In genomic region chr11:19785265-19785664, GRCh38 we compare ENCODE assay signal across 39 cellular contexts.
"Had no signal": no experiment of that assay in that cellular context is flagged by ENCODE, and none has a peak within 500 bp of the region (broad histone marks: within the 10 kb centered on the region; RNA-seq: fewer than 3 reads in every experiment).

No MANE protein-coding gene starts in this region.

- H3K27me3 ChIP-seq: brain microvascular endothelial cell, MG63, Peyer's patch, SJSA1 had no signal

- H3K9me3 ChIP-seq: MG63, Peyer's patch, SJSA1 had no signal

- ATAC-seq: activated CD8-positive, alpha-beta memory T cell treated with anti-CD3 and anti-CD28 coated beads, Interleukin-2, amount 10 ng/mL, durations not matched to agents 7 days and 5 days; activated T-cell treated with anti-CD3 and anti-CD28 coated beads, Interleukin-2, amount 50 U/mL, for 72 hours; activated T-helper 17 cell treated with anti-CD3 and anti-CD28 coated beads, Interleukin-2, amount 50 U/mL, for 72 hours; PC-3 had no signal

- DNase-seq: activated CD4-positive, alpha-beta memory T cell treated with anti-CD3 and anti-CD28 coated beads, Interleukin-2, amount 10 ng/mL, durations not matched to agents 7 days and 5 days; activated CD4-positive, alpha-beta T cell treated with anti-CD3 and anti-CD28 coated beads for 1 hour; activated CD4-positive, alpha-beta T cell treated with anti-CD3 and anti-CD28 coated beads for 48 hours; activated CD4-positive, CD25-positive, alpha-beta regulatory T cell; activated CD8-positive, alpha-beta memory T cell treated with anti-CD3 and anti-CD28 coated beads for 24 hours; activated CD8-positive, alpha-beta memory T cell treated with anti-CD3 and anti-CD28 coated beads, Interleukin-2, amount 10 ng/mL, durations not matched to agents 7 days and 5 days; activated effector memory CD4-positive, alpha-beta T cell treated with anti-CD3 and anti-CD28 coated beads, Interleukin-2, amount 50 U/mL, for 16 hours; activated naive CD4-positive, alpha-beta T cell; activated naive CD4-positive, alpha-beta T cell treated with anti-CD3 and anti-CD28 coated beads, Interleukin-2, amount 50 U/mL, for 16 hours; activated naive CD8-positive, alpha-beta T cell treated with anti-CD3 and anti-CD28 coated beads for 36 hours; activated T-cell treated with anti-CD3 and anti-CD28 coated beads, Interleukin-2, amount 50 U/mL, for 1 hour; activated T-cell treated with anti-CD3 and anti-CD28 coated beads, Interleukin-2, amount 50 U/mL, for 72 hours; amniotic stem cell; aorta; brain microvascular endothelial cell; central memory CD4-positive, alpha-beta T cell; Kasumi-1; KG1; MG63; NCI-H1092; NCI-H1436 treated with DMSO at 0.1 percent for 48 hours; NCI-H187 treated with DMSO at 0.1 percent for 48 hours; NCI-H2107; NCI-H226; NCI-H446 treated with DMSO at 0.1 percent for 48 hours; NCI-H69; NCI-H82; NK-92 treated with Interleukin-12 subunit alpha and Interleukin-12 subunit beta, amount 100 ng/mL, for 24 hours; PC-3; Peyer's patch; RPMI8226; SHP77 treated with DMSO at 0.1 percent for 48 hours; SW 1271; T-helper 1 cell; T-helper 2 cell; T-helper 9 cell; WERI-Rb-1 had no signal

- H3K36me3 ChIP-seq: brain microvascular endothelial cell, Peyer's patch, SJSA1, WERI-Rb-1 had no signal

- H3K27ac ChIP-seq: brain microvascular endothelial cell, Peyer's patch, SJSA1, WERI-Rb-1 had no signal

- H3K4me1 ChIP-seq: SJSA1 had no signal

- H3K4me3 ChIP-seq: MG63, Peyer's patch, SJSA1 had no signal
